In genomic region chr1:10601342-10602060, GRCh38 we compare ENCODE assay signal across 17 cellular contexts.
DNase-seq lines count a peak whose midpoint lies in the region; ATAC-seq and TF ChIP-seq lines count a peak whose summit lies in the region.
"Had no signal": no experiment of that assay in that cellular context is flagged by ENCODE, and none has a peak within 500 bp of the region (broad histone marks: within the 10 kb centered on the region; RNA-seq: fewer than 3 reads in every experiment).

No MANE protein-coding gene starts in this region.

- no peak overlapping the region for H4K91ac ChIP-seq in trophoblast cell (ENCODE audit: low read depth, low read length)
- H4K91ac ChIP-seq in H9 (ENCODE audit: insufficient read length, low read depth, low read length), result no peak overlapping the region

- H3K36me3 Mint-ChIP-seq in GM23338 (ENCODE audit: low read depth) (no peaks in the 10 kb centered on the region), H9 (ENCODE audit: insufficient read depth in 1 of 3, low read depth in 3 of 3) (peaks cover 0 to 4% (median 0%) of the 10 kb centered on the region in 3 experiments; a peak in 1 of 7 replicates)
- H3K36me3 Mint-ChIP-seq in CD8-positive, alpha-beta memory T cell, result peaks cover 0 to 53% (median 23%) of the 10 kb centered on the region in 3 donors

- H2BK5ac ChIP-seq in trophoblast cell (ENCODE audit: low read depth, low read length, poor library complexity), result no peak overlapping the region
- H2BK5ac ChIP-seq in H9 (ENCODE audit: insufficient read length, low read length), result no peak overlapping the region

- no peaks in the 10 kb centered on the region for H3K9me3 ChIP-seq in ectodermal cell (ENCODE audit: control insufficient read depth, low read length)
- no peaks in the 10 kb centered on the region for H3K9me3 ChIP-seq in trophoblast cell (ENCODE audit: insufficient read depth, low read depth, low read length)
- H3K9me3 ChIP-seq in H9 (ENCODE audit: control insufficient read depth, low read depth, low read length), result no peaks in the 10 kb centered on the region
- H3K9me3 ChIP-seq in CD8-positive, alpha-beta memory T cell (ENCODE audit: low read length), result no peaks in the 10 kb centered on the region
- H3K9me3 ChIP-seq: Caco-2, SJSA1 had no signal

- POLR2A ChIA-PET in CD8-positive, alpha-beta memory T cell (lab: Charles Lee), result no interaction called here

- H4K12ac ChIP-seq in trophoblast cell (ENCODE audit: low read depth, low read length), result no peak overlapping the region

- H2AK5ac ChIP-seq in trophoblast cell (ENCODE audit: low read length) (no peak overlapping the region), H9 (ENCODE audit: insufficient read length, low read length) (no peak overlapping the region)

- no peak overlapping the region for H4K5ac ChIP-seq in H9 (ENCODE audit: insufficient read length, low read depth, low read length)

- H3K27ac Mint-ChIP-seq in GM23338, result no peak overlapping the region
- H3K27ac Mint-ChIP-seq in H9, result peak overlapping the region in 1 of 3 experiments; percentile 36; a peak in 2 of 7 replicates
- peak overlapping the region in 1 of 8 donors; percentile 17 for H3K27ac Mint-ChIP-seq in CD8-positive, alpha-beta memory T cell

- no peaks in the 10 kb centered on the region for H3K23me2 ChIP-seq in H9 (ENCODE audit: insufficient read length, low read depth, low read length, poor library complexity, severe bottlenecking)

- no peak overlapping the region for H2BK15ac ChIP-seq in H9 (ENCODE audit: low read depth, low read length)

- H3K4me1 ChIP-seq in GM23338 (ENCODE audit: insufficient read depth), result no peaks in the 10 kb centered on the region; the same call in 1 of the 2 replicates
- peaks cover 18% of the 10 kb centered on the region for H3K4me1 ChIP-seq in ectodermal cell (ENCODE audit: control insufficient read depth, insufficient read depth, low read length)
- peaks cover 3 to 4% of the 10 kb centered on the region in 2 experiments for H3K4me1 ChIP-seq in trophoblast cell (ENCODE audit: control insufficient read depth in 1 of 2, insufficient read depth in 2 of 2, low read length in 2 of 2)
- peaks cover 8% of the 10 kb centered on the region; the same call in 1 of the 2 replicates for H3K4me1 ChIP-seq in H9 (ENCODE audit: insufficient read depth, low read length)
- no peaks in the 10 kb centered on the region for H3K4me1 ChIP-seq in CD8-positive, alpha-beta memory T cell (ENCODE audit: insufficient read depth, low read length)

- H3K9me3 Mint-ChIP-seq in GM23338, result no peaks in the 10 kb centered on the region
- H3K9me3 Mint-ChIP-seq in H9, result no peaks in the 10 kb centered on the region
- H3K9me3 Mint-ChIP-seq in CD8-positive, alpha-beta memory T cell, result no peaks in the 10 kb centered on the region
- H3K9me3 Mint-ChIP-seq: CD14-positive monocyte had no signal

- H2BK20ac ChIP-seq in H9 (ENCODE audit: low read depth, low read length, poor library complexity, severe bottlenecking), result no peak overlapping the region

- no peak overlapping the region for H3K4me3 ChIP-seq in GM23338
- H3K4me3 ChIP-seq in ectodermal cell (ENCODE audit: insufficient read depth, low read depth, low read length), result no peak overlapping the region
- H3K4me3 ChIP-seq in trophoblast cell (ENCODE audit: low read depth, low read length), result no peak overlapping the region
- no peak overlapping the region for H3K4me3 ChIP-seq in CD8-positive, alpha-beta memory T cell (ENCODE audit: low read length)
- H3K4me3 ChIP-seq: SJSA1 had no signal

- H3F3A ChIP-seq in GM23338 (replicated peaks; ENCODE audit: low read depth), result 0 out of 2 replicates have a peak, but pooled peaks cover 2% of the 10 kb centered on the region

- no peak overlapping the region for H3K4me3 Mint-ChIP-seq in GM23338
- H3K4me3 Mint-ChIP-seq in H9, result no peak overlapping the region
- no peak overlapping the region for H3K4me3 Mint-ChIP-seq in CD8-positive, alpha-beta memory T cell
- H3K4me3 Mint-ChIP-seq: CD14-positive monocyte had no signal

- H3K9me2 ChIP-seq in GM23338 (ENCODE audit: insufficient read depth), result no peaks in the 10 kb centered on the region

- no peak for DNase-seq in GM23338 (ENCODE audit: low spot score)
- peak; percentile 48 for DNase-seq in NCI-H82 treated with DMSO at 0.1 percent for 48 hours (lab: John Stamatoyannopoulos, UW; ENCODE audit: unreplicated experiment)
- no peak for DNase-seq in trophoblast cell
- no peak for DNase-seq in H9
- DNase-seq in CD8-positive, alpha-beta memory T cell, result no peak
- DNase-seq in HCEC 1CT, result no peak
- no peak for DNase-seq in NCI-H446 (lab: John Stamatoyannopoulos, UW)
- DNase-seq: Caco-2, MV-4-11, NCI-H1436 treated with DMSO at 0.1 percent for 48 hours, NCI-H2081 treated with DMSO at 0.1 percent for 48 hours, NCI-H526, OCI-M1, RPMI8226 had no signal

- no peak overlapping the region for H2BK12ac ChIP-seq in trophoblast cell (ENCODE audit: low read length)
- H2BK12ac ChIP-seq in H9 (ENCODE audit: insufficient read length, low read depth, low read length), result no peak overlapping the region

- H3K4me1 Mint-ChIP-seq in GM23338 (peaks cover 42% of the 10 kb centered on the region), H9 (peaks cover 31 to 33% of the 10 kb centered on the region in 2 experiments)
- peaks cover 0 to 1% (median 0%) of the 10 kb centered on the region in 3 donors for H3K4me1 Mint-ChIP-seq in CD8-positive, alpha-beta memory T cell
- H3K4me1 Mint-ChIP-seq: CD14-positive monocyte had no signal

- CTCF ChIA-PET in CD8-positive, alpha-beta memory T cell (lab: Charles Lee), result no interaction called here

- H3K9ac ChIP-seq in trophoblast cell (ENCODE audit: low read length) (no peak overlapping the region), H9 (ENCODE audit: extremely low read depth, insufficient read length, low read length) (no peak overlapping the region)

- TF ChIP-seq CTCF in GM23338 (conservative IDR thresholded peaks at IDR 0.05; ENCODE audit: low read depth in 2 of 2) (no peak), H9 (conservative IDR thresholded peaks at IDR 0.05) (no peak)

- H3K79me2 ChIP-seq in GM23338 (replicated peaks; ENCODE audit: insufficient read depth), result no peaks in the 10 kb centered on the region
- no peaks in the 10 kb centered on the region for H3K79me2 ChIP-seq in trophoblast cell (ENCODE audit: control insufficient read depth, insufficient read depth, low read length, poor library complexity)
- H3K79me2 ChIP-seq in H9 (ENCODE audit: insufficient read depth, low read length), result no peaks in the 10 kb centered on the region

- no peak overlapping the region for H3K56ac ChIP-seq in H9 (ENCODE audit: insufficient read length, low read depth, low read length)

- 83 to 85% methylated on average over 6 of the region's 6 CpGs for WGBS in ectodermal cell, 2 experiments
- no CpG with 5 or more reads among the region's 6 CpGs for WGBS in trophoblast cell (ENCODE audit: extremely low coverage, insufficient coverage, insufficient read length)
- no CpG with 5 or more reads among the region's 6 CpGs for WGBS in H9 (ENCODE audit: extremely low coverage, insufficient read length, low lambda C conversion rate)

- ATAC-seq in GM23338, result no peak

- H3T11ph ChIP-seq in H9 (ENCODE audit: low read length), result no peak overlapping the region

- no peak overlapping the region for H3K14ac ChIP-seq in trophoblast cell (ENCODE audit: low read length)
- no peak overlapping the region for H3K14ac ChIP-seq in H9 (ENCODE audit: insufficient read depth, low read length)

- H3K27ac ChIP-seq in GM23338 (ENCODE audit: low read depth), result peak overlapping the region; percentile 10; the same call in 1 of the 2 replicates
- peak overlapping the region; percentile 59 for H3K27ac ChIP-seq in ectodermal cell (ENCODE audit: insufficient read depth, low read depth, low read length, poor library complexity, severe bottlenecking)
- no peak overlapping the region for H3K27ac ChIP-seq in trophoblast cell (ENCODE audit: low read depth, low read length)
- H3K27ac ChIP-seq in H9 (ENCODE audit: insufficient read length, low read depth, low read length), result no peak overlapping the region
- no peak overlapping the region for H3K27ac ChIP-seq in CD8-positive, alpha-beta memory T cell (ENCODE audit: low read depth, low read length)
- H3K27ac ChIP-seq: SJSA1 had no signal

- H4K20me1 ChIP-seq in GM23338 (replicated peaks; ENCODE audit: insufficient read depth) (peaks cover 3% of the 10 kb centered on the region; the same call in 1 of the 2 replicates), H9 (ENCODE audit: control insufficient read depth, insufficient read depth, insufficient read length) (peaks cover 4% of the 10 kb centered on the region)

- H3K4ac ChIP-seq in trophoblast cell (ENCODE audit: low read depth, low read length) (no peak overlapping the region), H9 (ENCODE audit: low read depth, low read length) (no peak overlapping the region)

- H4K8ac ChIP-seq in trophoblast cell (ENCODE audit: low read depth, low read length) (no peak overlapping the region), H9 (replicated peaks; ENCODE audit: insufficient read length, low read depth, low read length) (no peak overlapping the region)

- no peaks in the 10 kb centered on the region for H3K27me3 ChIP-seq in GM23338 (ENCODE audit: insufficient read depth)
- H3K27me3 ChIP-seq in ectodermal cell (ENCODE audit: control insufficient read depth, insufficient read depth, low read length, poor library complexity, severe bottlenecking), result no peaks in the 10 kb centered on the region
- no peaks in the 10 kb centered on the region for H3K27me3 ChIP-seq in trophoblast cell (ENCODE audit: insufficient read depth, low read length)
- H3K27me3 ChIP-seq in H9 (ENCODE audit: insufficient read depth, low read length), result no peaks in the 10 kb centered on the region; the same call in 1 of the 2 replicates
- H3K27me3 ChIP-seq in CD8-positive, alpha-beta memory T cell (ENCODE audit: insufficient read depth, low read length, poor library complexity, severe bottlenecking), result no peaks in the 10 kb centered on the region

- H3K18ac ChIP-seq in trophoblast cell (ENCODE audit: low read length) (no peak overlapping the region), H9 (ENCODE audit: insufficient read length, low read depth, low read length) (no peak overlapping the region)

- H2BK120ac ChIP-seq in trophoblast cell (ENCODE audit: insufficient read depth, low read length, poor library complexity) (no peak overlapping the region), H9 (ENCODE audit: low read depth, low read length, poor library complexity, severe bottlenecking) (no peak overlapping the region)

- H3K27me3 Mint-ChIP-seq in GM23338 (ENCODE audit: insufficient read depth, low read depth, poor library complexity) (peaks cover 8% of the 10 kb centered on the region), H9 (ENCODE audit: low read depth) (no peaks in the 10 kb centered on the region)
- peaks cover 0 to 2% of the 10 kb centered on the region in 2 donors for H3K27me3 Mint-ChIP-seq in CD8-positive, alpha-beta memory T cell

- no peak overlapping the region for H3K4me2 ChIP-seq in GM23338
- no peak overlapping the region for H3K4me2 ChIP-seq in trophoblast cell (ENCODE audit: low read length)
- H3K4me2 ChIP-seq in H9 (ENCODE audit: insufficient read depth, insufficient read length, low read length), result no peak overlapping the region

- H3K36me3 ChIP-seq in GM23338 (ENCODE audit: insufficient read depth) (peaks cover 5% of the 10 kb centered on the region; the same call in 1 of the 2 replicates), ectodermal cell (ENCODE audit: control insufficient read depth, insufficient read depth, low read length) (no peaks in the 10 kb centered on the region), trophoblast cell (ENCODE audit: control insufficient read depth in 1 of 2, insufficient read depth in 2 of 2, low read length in 2 of 2) (no peaks in the 10 kb centered on the region)
- H3K36me3 ChIP-seq in CD8-positive, alpha-beta memory T cell (ENCODE audit: insufficient read depth, low read length), result no peaks in the 10 kb centered on the region

- H2AFZ ChIP-seq in GM23338 (no peak overlapping the region), trophoblast cell (ENCODE audit: insufficient read depth, low read length, poor library complexity) (no peak overlapping the region), H9 (ENCODE audit: low read length) (no peak overlapping the region)

- no peaks in the 10 kb centered on the region for H3K79me1 ChIP-seq in trophoblast cell (ENCODE audit: low read length)
- H3K79me1 ChIP-seq in H9 (ENCODE audit: insufficient read depth, low read depth, low read length, poor library complexity, severe bottlenecking), result no peaks in the 10 kb centered on the region

- H3K23ac ChIP-seq in trophoblast cell (ENCODE audit: low read length) (peak overlapping the region; percentile 15), H9 (ENCODE audit: insufficient read length, low read depth, low read length) (no peak overlapping the region)

Comparison
In these comparisons a context has a peak if more than half of its experiments do, and no peak if none do; other contexts are left out.
1. H3K27ac ChIP-seq: peak in GM23338 (single experiment) and ectodermal cell (single experiment); none in trophoblast cell (single experiment), H9 (single experiment) and CD8-positive, alpha-beta memory T cell (single experiment).